In genomic region chr9:19199012-19199411, GRCh38 we compare ENCODE assay signal across 1 cellular context.
TF ChIP-seq lines count a peak whose summit lies in the region.

No MANE protein-coding gene starts in this region.

TF ChIP-seq in SK-N-SH, 30 proteins besides CTCF, POLR2A, EP300 and RAD21:
- TF ChIP-seq NRF1 (IDR thresholded peaks at IDR 0.05; ENCODE audit: low read depth, low read length): no peak
- TF ChIP-seq GATA2 (CRISPR knock-in tag; IDR thresholded peaks at IDR 0.05): peak; percentile 78
